17 cellular contexts compared by ENCODE assay signal in genomic region chr3:32121137-32121536, GRCh38. TPM values are rescaled to one million over a fixed set of nuclear protein-coding genes. Genes with fewer than 3 reads are reported as not detected.
A peak's percentile ranks its signal among the peaks of the same experiment; 100 is the strongest.
DNase-seq lines count a peak whose midpoint lies in the region; ATAC-seq and TF ChIP-seq lines count a peak whose summit lies in the region.
"Had no signal": no experiment of that assay in that cellular context is flagged by ENCODE, and none has a peak within 500 bp of the region (broad histone marks: within the 10 kb centered on the region; RNA-seq: fewer than 3 reads in every experiment).

No MANE protein-coding gene starts in this region.

- in situ Hi-C loops in transverse colon (cut with MboI; ENCODE audit: low pct_ligation_motif_present in 1 of 4, low pct_unique_long_range_greater_than_20kb in 1 of 4, low sequenced_read_pairs in 3 of 4): no loop called here

- H3K4me3 ChIP-seq in HEK293 (ENCODE audit: low read depth, low read length): no peak overlapping the region
- peak overlapping the region; percentile 58 for H3K4me3 ChIP-seq in OCI-LY3 (ENCODE audit: low read length)
- no peak overlapping the region for H3K4me3 ChIP-seq in transverse colon
- H3K4me3 ChIP-seq in testis: no peak overlapping the region
- no peak overlapping the region for H3K4me3 ChIP-seq in neural progenitor cell
- H3K4me3 ChIP-seq: A549, HAP-1 had no signal

- ATAC-seq in left colon: peak; percentile 74
- ATAC-seq: A549; CD8-positive, alpha-beta T cell; HepG2 had no signal

- no peak overlapping the region for H3K27ac ChIP-seq in HEK293 (ENCODE audit: extremely low read depth, low read depth, low read length)
- peak overlapping the region; percentile 46 for H3K27ac ChIP-seq in OCI-LY3 (ENCODE audit: low read length)
- peak overlapping the region; percentile 51 to 74 (median 64) for H3K27ac ChIP-seq in transverse colon
- H3K27ac ChIP-seq in testis: no peak overlapping the region
- H3K27ac ChIP-seq in neural progenitor cell: no peak overlapping the region
- H3K27ac ChIP-seq: A549, C4-2B had no signal

- H4K20me1 ChIP-seq in OCI-LY3 (ENCODE audit: insufficient read depth, low read length): no peaks in the 10 kb centered on the region
- no peaks in the 10 kb centered on the region for H4K20me1 ChIP-seq in neural progenitor cell (ENCODE audit: low read depth)

- peaks cover 3% of the 10 kb centered on the region for H3K27me3 Mint-ChIP-seq in neural progenitor cell (ENCODE audit: insufficient read depth, low read depth)

- no peaks in the 10 kb centered on the region for H3F3A ChIP-seq in neural progenitor cell (ENCODE audit: low read depth)

- peaks cover 3% of the 10 kb centered on the region for H3K4me1 Mint-ChIP-seq in neural progenitor cell

- intact Hi-C loops in left colon (cut with DNase I, micrococcal nuclease) (no loop called here), transverse colon (cut with DNase I; ENCODE audit: low total_unique reads) (no loop called here), testis (cut with DNase I; ENCODE audit: low total_unique reads) (no loop called here)

- H3K36me3 ChIP-seq in HEK293 (ENCODE audit: control insufficient read depth in 2 of 2, insufficient read depth in 1 of 2, low read length in 2 of 2) (no peaks in the 10 kb centered on the region), OCI-LY3 (replicated peaks; ENCODE audit: low read depth, low read length) (no peaks in the 10 kb centered on the region), transverse colon (no peaks in the 10 kb centered on the region), testis (ENCODE audit: low read depth, missing control alignments) (no peaks in the 10 kb centered on the region), neural progenitor cell (no peaks in the 10 kb centered on the region)
- H3K36me3 ChIP-seq: BE2C, HAP-1 had no signal

- H3K9me3 ChIP-seq in HEK293 (ENCODE audit: control insufficient read depth, insufficient read depth, low read depth, low read length) (no peaks in the 10 kb centered on the region), OCI-LY3 (ENCODE audit: insufficient read depth, low read length) (no peaks in the 10 kb centered on the region), transverse colon (no peaks in the 10 kb centered on the region), testis (no peaks in the 10 kb centered on the region), neural progenitor cell (ENCODE audit: low read depth) (no peaks in the 10 kb centered on the region)
- H3K9me3 ChIP-seq: A549, BE2C, Caco-2, HAP-1 had no signal

- no peaks in the 10 kb centered on the region for H3K27me3 ChIP-seq in OCI-LY3 (ENCODE audit: low read depth, low read length)
- H3K27me3 ChIP-seq in transverse colon: no peaks in the 10 kb centered on the region
- H3K27me3 ChIP-seq in testis: no peaks in the 10 kb centered on the region
- H3K27me3 ChIP-seq in neural progenitor cell: no peaks in the 10 kb centered on the region
- H3K27me3 ChIP-seq: BE2C had no signal

- H3K79me2 ChIP-seq in OCI-LY3 (ENCODE audit: low read length) (peaks cover 31% of the 10 kb centered on the region), neural progenitor cell (ENCODE audit: low read depth) (no peaks in the 10 kb centered on the region)

- peak overlapping the region; percentile 49; the same call in 1 of the 2 replicates for H3K9ac ChIP-seq in OCI-LY3 (ENCODE audit: low read length)
- no peak overlapping the region for H3K9ac ChIP-seq in neural progenitor cell

- POLR2A ChIA-PET in HEK293 (lab: Yijun Ruan, JAX): no interaction called here

- 67 to 86% methylated on average over 4 of the region's 4 CpGs for WGBS in transverse colon (ENCODE audit: low coverage in 1 of 2), 2 donors
- 76 to 86% methylated on average over 4 of the region's 4 CpGs for WGBS in testis, 2 donors

- H2AFZ ChIP-seq in OCI-LY3 (ENCODE audit: low read depth, low read length) (peak overlapping the region; percentile 89), neural progenitor cell (replicated peaks) (no peak overlapping the region)

- TF ChIP-seq CTCF in HEK293 (tag by site-specific recombination; IDR thresholded peaks at IDR 0.05) (no peak), OCI-LY3 (IDR thresholded peaks at IDR 0.05; ENCODE audit: low read depth, low read length) (no peak), transverse colon (IDR thresholded peaks at IDR 0.05) (no peak), testis (IDR thresholded peaks at IDR 0.05) (no peak), neural progenitor cell (IDR thresholded peaks at IDR 0.05) (no peak)

- peak; percentile 18 to 30 for DNase-seq in left colon
- DNase-seq in transverse colon: peak; percentile 28
- DNase-seq in amygdala (lab: John Stamatoyannopoulos, UW): no peak
- no peak for DNase-seq in testis
- no peak for DNase-seq in neural progenitor cell (ENCODE audit: low spot score)
- DNase-seq: BE2C; Caco-2; CD8-positive, alpha-beta T cell; DMS53; GOT3; HFFc6 had no signal

- H3K4me2 ChIP-seq in OCI-LY3 (ENCODE audit: low read length): peak overlapping the region; percentile 81
- H3K4me2 ChIP-seq in neural progenitor cell: no peak overlapping the region
- H3K4me2 ChIP-seq: A549 had no signal

- no peak overlapping the region for H3K27ac Mint-ChIP-seq in neural progenitor cell
- H3K27ac Mint-ChIP-seq: CD8-positive, alpha-beta T cell; HFFc6 had no signal

- no peaks in the 10 kb centered on the region for H3K9me3 Mint-ChIP-seq in neural progenitor cell
- H3K9me3 Mint-ChIP-seq: CD8-positive, alpha-beta T cell; HFFc6 had no signal

- TF ChIP-seq EP300 in transverse colon (IDR thresholded peaks at IDR 0.05; ENCODE audit: low read depth): no peak

- H3K4me3 Mint-ChIP-seq in neural progenitor cell: no peak overlapping the region
- H3K4me3 Mint-ChIP-seq: CD8-positive, alpha-beta T cell; HFFc6 had no signal

- H3K36me3 Mint-ChIP-seq in neural progenitor cell: no peaks in the 10 kb centered on the region

- H3K4me1 ChIP-seq in HEK293 (ENCODE audit: control insufficient read depth, insufficient read depth, low read length) (no peaks in the 10 kb centered on the region), OCI-LY3 (ENCODE audit: low read length) (peaks cover 29% of the 10 kb centered on the region), transverse colon (peaks cover 0 to 26% (median 14%) of the 10 kb centered on the region in 4 donors), testis (no peaks in the 10 kb centered on the region), neural progenitor cell (no peaks in the 10 kb centered on the region)
- H3K4me1 ChIP-seq: BE2C, HAP-1 had no signal

- TF ChIP-seq POLR2A in transverse colon (IDR thresholded peaks at IDR 0.05): no peak
- no peak for TF ChIP-seq POLR2A in testis (IDR thresholded peaks at IDR 0.05)

- CTCF ChIA-PET in HEK293 (lab: Yijun Ruan, JAX): no interaction called here

TF ChIP-seq in HEK293, 187 proteins besides CTCF, POLR2A, EP300 and RAD21:
- TF ChIP-seq ZNF548 (tag by site-specific recombination; IDR thresholded peaks at IDR 0.05) (no peak), ZNF19 (tag by site-specific recombination; IDR thresholded peaks at IDR 0.05; ENCODE audit: low read depth) (no peak), ZNF112 (tag by site-specific recombination; IDR thresholded peaks at IDR 0.05) (no peak), IKZF3 (tag by site-specific recombination; IDR thresholded peaks at IDR 0.05) (no peak), PRDM1 (tag by site-specific recombination; IDR thresholded peaks at IDR 0.05) (peak; percentile 47; the same call in 1 of the 2 replicates), TCF7L2 (IDR thresholded peaks at IDR 0.05; ENCODE audit: borderline replicate concordance, low read depth, low read length) (no peak)

RNA-seq across cellular contexts. Expression of gene GPD1L, which starts 14.7 kb away (rescaled TPM):
- total RNA-seq in left colon (10 to 100 TPM; 91.1 to 93.1 TPM), transverse colon (100 to 1,000 TPM in 1 of 4 donors, 10 to 100 TPM in 3; 35.6 to 107 (median 66.5) TPM), testis (10 to 100 TPM; 15.4 to 18.4 TPM), neural progenitor cell (ENCODE audit: low replicate concordance) (1.6 and 5.6 TPM in 2 replicates)
- 13.4 TPM for polyA plus RNA-seq in testis (ENCODE audit: insufficient read depth, low read depth, low replicate concordance)

Comparison
In these comparisons a context has a peak if more than half of its experiments do, and no peak if none do; other contexts are left out.
1. H3K27ac ChIP-seq: peak in OCI-LY3 (single experiment) and transverse colon (4 of 4); none in HEK293 (single experiment), testis (0 of 2) and neural progenitor cell (single experiment).
2. DNase-seq: peak in left colon (2 of 2) and transverse colon (single experiment); none in amygdala (0 of 56), testis (single experiment) and neural progenitor cell (single experiment).